Comparison of ENCODE assay signal across 1 cellular context in the genomic region with DNA sequence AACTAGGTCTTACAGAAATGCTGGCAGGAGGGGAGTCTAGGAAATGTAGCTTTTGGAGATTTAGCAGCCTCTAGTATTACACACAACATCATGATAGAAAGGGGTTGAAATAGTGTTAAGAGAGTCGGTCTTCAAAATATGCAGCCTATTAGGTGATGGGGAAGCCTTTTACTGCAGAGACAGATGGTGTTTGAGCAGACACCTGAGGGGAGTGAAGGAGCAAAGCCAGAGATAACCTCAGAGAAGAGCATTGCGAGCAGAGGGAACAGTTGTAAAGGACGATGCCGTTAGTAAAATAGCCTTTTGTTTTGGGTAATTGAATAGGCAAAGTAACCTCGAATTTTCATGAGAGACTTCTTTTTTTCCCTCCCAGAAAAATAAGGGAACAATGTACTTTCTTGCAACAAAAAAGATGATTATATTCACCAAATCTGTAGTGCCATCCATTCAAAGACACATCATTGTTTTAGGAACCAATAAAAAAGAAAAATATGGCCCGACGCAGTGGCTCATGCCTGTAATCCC.
TF ChIP-seq lines count a peak whose summit lies in the region.

No MANE protein-coding gene starts in this region.

TF ChIP-seq in GM23338, 12 proteins besides CTCF, POLR2A, EP300 and RAD21 (continued from another document):
- TF ChIP-seq, protein P1, sequence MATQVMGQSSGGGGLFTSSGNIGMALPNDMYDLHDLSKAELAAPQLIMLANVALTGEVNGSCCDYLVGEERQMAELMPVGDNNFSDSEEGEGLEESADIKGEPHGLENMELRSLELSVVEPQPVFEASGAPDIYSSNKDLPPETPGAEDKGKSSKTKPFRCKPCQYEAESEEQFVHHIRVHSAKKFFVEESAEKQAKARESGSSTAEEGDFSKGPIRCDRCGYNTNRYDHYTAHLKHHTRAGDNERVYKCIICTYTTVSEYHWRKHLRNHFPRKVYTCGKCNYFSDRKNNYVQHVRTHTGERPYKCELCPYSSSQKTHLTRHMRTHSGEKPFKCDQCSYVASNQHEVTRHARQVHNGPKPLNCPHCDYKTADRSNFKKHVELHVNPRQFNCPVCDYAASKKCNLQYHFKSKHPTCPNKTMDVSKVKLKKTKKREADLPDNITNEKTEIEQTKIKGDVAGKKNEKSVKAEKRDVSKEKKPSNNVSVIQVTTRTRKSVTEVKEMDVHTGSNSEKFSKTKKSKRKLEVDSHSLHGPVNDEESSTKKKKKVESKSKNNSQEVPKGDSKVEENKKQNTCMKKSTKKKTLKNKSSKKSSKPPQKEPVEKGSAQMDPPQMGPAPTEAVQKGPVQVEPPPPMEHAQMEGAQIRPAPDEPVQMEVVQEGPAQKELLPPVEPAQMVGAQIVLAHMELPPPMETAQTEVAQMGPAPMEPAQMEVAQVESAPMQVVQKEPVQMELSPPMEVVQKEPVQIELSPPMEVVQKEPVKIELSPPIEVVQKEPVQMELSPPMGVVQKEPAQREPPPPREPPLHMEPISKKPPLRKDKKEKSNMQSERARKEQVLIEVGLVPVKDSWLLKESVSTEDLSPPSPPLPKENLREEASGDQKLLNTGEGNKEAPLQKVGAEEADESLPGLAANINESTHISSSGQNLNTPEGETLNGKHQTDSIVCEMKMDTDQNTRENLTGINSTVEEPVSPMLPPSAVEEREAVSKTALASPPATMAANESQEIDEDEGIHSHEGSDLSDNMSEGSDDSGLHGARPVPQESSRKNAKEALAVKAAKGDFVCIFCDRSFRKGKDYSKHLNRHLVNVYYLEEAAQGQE (IDR thresholded peaks at IDR 0.05; ENCODE audit: unreplicated experiment): no peak
- TF ChIP-seq EZH2phosphoT487 (IDR thresholded peaks at IDR 0.05; ENCODE audit: unreplicated experiment) (no peak), POLR2AphosphoS5 (IDR thresholded peaks at IDR 0.05; ENCODE audit: low read depth) (no peak), EZH2 (IDR thresholded peaks at IDR 0.05; ENCODE audit: low read depth, unreplicated experiment) (no peak), CREB1 (CRISPR knock-in tag; IDR thresholded peaks at IDR 0.05; ENCODE audit: low read depth) (no peak), NANOG (IDR thresholded peaks at IDR 0.05; ENCODE audit: borderline replicate concordance) (no peak), ZNF114 (CRISPR knock-in tag; IDR thresholded peaks at IDR 0.05) (no peak), JUNB (IDR thresholded peaks at IDR 0.05; ENCODE audit: unreplicated experiment) (no peak)
- TF ChIP-seq, protein P2, sequence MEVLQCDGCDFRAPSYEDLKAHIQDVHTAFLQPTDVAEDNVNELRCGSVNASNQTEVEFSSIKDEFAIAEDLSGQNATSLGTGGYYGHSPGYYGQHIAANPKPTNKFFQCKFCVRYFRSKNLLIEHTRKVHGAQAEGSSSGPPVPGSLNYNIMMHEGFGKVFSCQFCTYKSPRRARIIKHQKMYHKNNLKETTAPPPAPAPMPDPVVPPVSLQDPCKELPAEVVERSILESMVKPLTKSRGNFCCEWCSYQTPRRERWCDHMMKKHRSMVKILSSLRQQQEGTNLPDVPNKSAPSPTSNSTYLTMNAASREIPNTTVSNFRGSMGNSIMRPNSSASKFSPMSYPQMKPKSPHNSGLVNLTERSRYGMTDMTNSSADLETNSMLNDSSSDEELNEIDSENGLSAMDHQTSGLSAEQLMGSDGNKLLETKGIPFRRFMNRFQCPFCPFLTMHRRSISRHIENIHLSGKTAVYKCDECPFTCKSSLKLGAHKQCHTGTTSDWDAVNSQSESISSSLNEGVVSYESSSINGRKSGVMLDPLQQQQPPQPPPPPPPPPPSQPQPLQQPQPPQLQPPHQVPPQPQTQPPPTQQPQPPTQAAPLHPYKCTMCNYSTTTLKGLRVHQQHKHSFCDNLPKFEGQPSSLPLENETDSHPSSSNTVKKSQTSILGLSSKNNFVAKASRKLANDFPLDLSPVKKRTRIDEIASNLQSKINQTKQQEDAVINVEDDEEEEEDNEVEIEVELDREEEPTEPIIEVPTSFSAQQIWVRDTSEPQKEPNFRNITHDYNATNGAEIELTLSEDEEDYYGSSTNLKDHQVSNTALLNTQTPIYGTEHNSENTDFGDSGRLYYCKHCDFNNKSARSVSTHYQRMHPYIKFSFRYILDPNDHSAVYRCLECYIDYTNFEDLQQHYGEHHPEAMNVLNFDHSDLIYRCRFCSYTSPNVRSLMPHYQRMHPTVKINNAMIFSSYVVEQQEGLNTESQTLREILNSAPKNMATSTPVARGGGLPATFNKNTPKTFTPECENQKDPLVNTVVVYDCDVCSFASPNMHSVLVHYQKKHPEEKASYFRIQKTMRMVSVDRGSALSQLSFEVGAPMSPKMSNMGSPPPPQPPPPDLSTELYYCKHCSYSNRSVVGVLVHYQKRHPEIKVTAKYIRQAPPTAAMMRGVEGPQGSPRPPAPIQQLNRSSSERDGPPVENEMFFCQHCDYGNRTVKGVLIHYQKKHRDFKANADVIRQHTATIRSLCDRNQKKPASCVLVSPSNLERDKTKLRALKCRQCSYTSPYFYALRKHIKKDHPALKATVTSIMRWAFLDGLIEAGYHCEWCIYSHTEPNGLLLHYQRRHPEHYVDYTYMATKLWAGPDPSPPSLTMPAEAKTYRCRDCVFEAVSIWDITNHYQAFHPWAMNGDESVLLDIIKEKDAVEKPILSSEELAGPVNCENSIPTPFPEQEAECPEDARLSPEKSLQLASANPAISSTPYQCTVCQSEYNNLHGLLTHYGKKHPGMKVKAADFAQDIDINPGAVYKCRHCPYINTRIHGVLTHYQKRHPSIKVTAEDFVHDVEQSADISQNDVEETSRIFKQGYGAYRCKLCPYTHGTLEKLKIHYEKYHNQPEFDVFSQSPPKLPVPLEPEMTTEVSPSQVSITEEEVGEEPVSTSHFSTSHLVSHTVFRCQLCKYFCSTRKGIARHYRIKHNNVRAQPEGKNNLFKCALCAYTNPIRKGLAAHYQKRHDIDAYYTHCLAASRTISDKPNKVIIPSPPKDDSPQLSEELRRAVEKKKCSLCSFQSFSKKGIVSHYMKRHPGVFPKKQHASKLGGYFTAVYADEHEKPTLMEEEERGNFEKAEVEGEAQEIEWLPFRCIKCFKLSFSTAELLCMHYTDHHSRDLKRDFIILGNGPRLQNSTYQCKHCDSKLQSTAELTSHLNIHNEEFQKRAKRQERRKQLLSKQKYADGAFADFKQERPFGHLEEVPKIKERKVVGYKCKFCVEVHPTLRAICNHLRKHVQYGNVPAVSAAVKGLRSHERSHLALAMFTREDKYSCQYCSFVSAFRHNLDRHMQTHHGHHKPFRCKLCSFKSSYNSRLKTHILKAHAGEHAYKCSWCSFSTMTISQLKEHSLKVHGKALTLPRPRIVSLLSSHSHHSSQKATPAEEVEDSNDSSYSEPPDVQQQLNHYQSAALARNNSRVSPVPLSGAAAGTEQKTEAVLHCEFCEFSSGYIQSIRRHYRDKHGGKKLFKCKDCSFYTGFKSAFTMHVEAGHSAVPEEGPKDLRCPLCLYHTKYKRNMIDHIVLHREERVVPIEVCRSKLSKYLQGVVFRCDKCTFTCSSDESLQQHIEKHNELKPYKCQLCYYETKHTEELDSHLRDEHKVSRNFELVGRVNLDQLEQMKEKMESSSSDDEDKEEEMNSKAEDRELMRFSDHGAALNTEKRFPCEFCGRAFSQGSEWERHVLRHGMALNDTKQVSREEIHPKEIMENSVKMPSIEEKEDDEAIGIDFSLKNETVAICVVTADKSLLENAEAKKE (CRISPR knock-in tag; IDR thresholded peaks at IDR 0.05): no peak
